ENCODE assay signal across 11 cellular contexts in the genomic region with DNA sequence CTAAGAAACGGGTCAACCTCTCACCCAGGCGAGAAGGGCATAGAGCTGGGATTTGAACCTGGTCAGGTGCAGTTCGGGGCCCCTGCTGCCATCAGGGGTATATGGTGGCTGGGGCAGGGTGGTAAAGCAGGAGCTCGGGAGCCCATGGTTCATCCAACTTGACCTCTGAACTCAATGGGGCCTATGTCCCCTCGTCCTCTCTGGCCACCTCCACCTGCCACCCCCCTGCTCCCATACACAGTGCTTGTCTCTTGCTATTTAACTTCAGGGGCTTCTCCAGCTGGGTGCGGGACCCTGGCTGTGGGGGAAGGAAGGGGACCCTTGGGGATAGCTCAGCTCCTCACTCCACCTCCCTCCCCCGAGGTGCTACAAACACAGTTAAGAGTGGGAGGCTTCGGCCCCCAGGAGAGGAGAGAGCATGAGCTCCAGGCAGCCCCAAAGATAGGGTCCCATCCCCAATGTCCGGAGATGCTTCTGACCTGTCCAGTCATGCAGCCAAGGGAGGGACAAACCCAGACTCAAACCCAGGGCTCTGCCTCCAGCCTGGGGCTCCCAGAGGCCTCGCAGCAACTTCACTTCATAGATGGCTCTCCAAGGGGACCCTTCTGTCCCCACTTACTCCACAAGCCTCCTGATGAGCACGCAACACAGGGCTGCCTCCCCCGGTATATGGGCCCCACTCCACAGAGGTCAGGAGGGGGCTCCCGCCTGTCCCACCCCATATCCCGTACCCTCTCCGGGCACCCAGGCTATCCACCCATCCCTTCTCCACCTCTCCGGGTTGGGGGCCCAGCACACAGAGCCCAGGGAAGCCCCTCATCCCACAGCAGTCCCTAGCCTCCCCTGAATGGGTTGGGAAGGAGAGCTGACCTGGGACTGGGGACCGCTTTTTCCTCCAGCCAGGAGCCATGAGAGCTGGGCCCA. TPM values are rescaled to one million over a fixed set of nuclear protein-coding genes. Genes with fewer than 3 reads are reported as not detected.
A peak's percentile ranks its signal among the peaks of the same experiment; 100 is the strongest.
DNase-seq lines count a peak whose midpoint lies in the region; ATAC-seq and TF ChIP-seq lines count a peak whose summit lies in the region.
"Had no signal": no experiment of that assay in that cellular context is flagged by ENCODE, and none has a peak within 500 bp of the region (broad histone marks: within the 10 kb centered on the region; RNA-seq: fewer than 3 reads in every experiment).

No MANE protein-coding gene starts in this region.

- H3K4me3 ChIP-seq in esophagus squamous epithelium, result peak overlapping the region; percentile 12 to 39 (median 30)
- H3K4me3 ChIP-seq in upper lobe of right lung, result peak overlapping the region; percentile 34
- H3K4me3 ChIP-seq in coronary artery, result no peak overlapping the region
- no peak overlapping the region for H3K4me3 ChIP-seq in tibial artery

- H3K27ac ChIP-seq in esophagus squamous epithelium (peak overlapping the region in 3 of 4 donors; percentile 43 to 59 (median 49)), upper lobe of right lung (peak overlapping the region; percentile 47), coronary artery (no peak overlapping the region), tibial artery (no peak overlapping the region)
- H3K27ac ChIP-seq: neutrophil had no signal

- ATAC-seq in HG03439 (IDR thresholded peaks at IDR 0.05; ENCODE audit: unreplicated experiment) (peak; percentile 13), upper lobe of right lung (no peak)

- no peak for TF ChIP-seq CTCF in esophagus squamous epithelium (IDR thresholded peaks at IDR 0.05)
- no peak for TF ChIP-seq CTCF in upper lobe of right lung (IDR thresholded peaks at IDR 0.05)
- TF ChIP-seq CTCF in coronary artery (IDR thresholded peaks at IDR 0.05), result no peak
- TF ChIP-seq CTCF in tibial artery (IDR thresholded peaks at IDR 0.05), result no peak

- TF ChIP-seq POLR2A in esophagus squamous epithelium (IDR thresholded peaks at IDR 0.05), result no peak

- peaks cover 0 to 32% (median 6%) of the 10 kb centered on the region in 3 donors for H3K4me1 ChIP-seq in esophagus squamous epithelium
- H3K4me1 ChIP-seq in upper lobe of right lung, result no peaks in the 10 kb centered on the region
- H3K4me1 ChIP-seq in tibial artery, result no peaks in the 10 kb centered on the region

- WGBS in esophagus squamous epithelium, 2 donors, result 65 to 93% methylated on average over 3 to 5 of the region's 17 CpGs

- peak; percentile 40 for DNase-seq in activated T-cell treated with anti-CD3 and anti-CD28 coated beads, Interleukin-2, amount 50 U/mL, for 1 hour
- DNase-seq in activated T-cell treated with anti-CD3 and anti-CD28 coated beads for 4 hours, result no peak
- no peak for DNase-seq in esophagus squamous epithelium (lab: John Stamatoyannopoulos, UW)
- no peak for DNase-seq in upper lobe of right lung
- no peak for DNase-seq in coronary artery (ENCODE audit: low spot score)
- no peak for DNase-seq in tibial artery
- DNase-seq in GM19238 (ENCODE audit: insufficient read length, low spot score), result no peak
- DNase-seq: heart right ventricle had no signal

- H3K36me3 ChIP-seq in esophagus squamous epithelium (no peaks in the 10 kb centered on the region), upper lobe of right lung (no peaks in the 10 kb centered on the region), tibial artery (no peaks in the 10 kb centered on the region)
- H3K36me3 ChIP-seq: heart right ventricle, neutrophil had no signal

- H3K27me3 ChIP-seq in esophagus squamous epithelium (peaks cover 0 to 24% (median 0%) of the 10 kb centered on the region in 4 donors), upper lobe of right lung (peaks cover 8% of the 10 kb centered on the region), tibial artery (peaks cover 0 to 49% of the 10 kb centered on the region in 2 donors)
- H3K27me3 ChIP-seq: neutrophil had no signal

- no peaks in the 10 kb centered on the region for H3K9me3 ChIP-seq in esophagus squamous epithelium
- no peaks in the 10 kb centered on the region for H3K9me3 ChIP-seq in upper lobe of right lung
- H3K9me3 ChIP-seq in tibial artery, result no peaks in the 10 kb centered on the region
- H3K9me3 ChIP-seq: neutrophil had no signal

- intact Hi-C loops in esophagus squamous epithelium (cut with DNase I), result no loop called here
- intact Hi-C loops in upper lobe of right lung (cut with DNase I), result no loop called here
- intact Hi-C loops in tibial artery (cut with DNase I; ENCODE audit: low total_unique reads), result no loop called here

RNA-seq across cellular contexts. Expression of gene IL2RB, which starts 0.7 kb away (rescaled TPM):
- 1 to 10 TPM; 1.6 to 6.5 (median 2.3) TPM for total RNA-seq in esophagus squamous epithelium
- total RNA-seq in upper lobe of right lung, result 10.6 TPM

RNA-seq across cellular contexts. Expression of gene C1QTNF6, which starts 39.0 kb away (rescaled TPM):
- total RNA-seq in esophagus squamous epithelium (1 to 10 TPM; 1.1 to 1.7 (median 1.4) TPM), upper lobe of right lung (6.1 TPM)

RNA-seq across cellular contexts. Expression of gene TMPRSS6, which starts 39.5 kb away (rescaled TPM):
- total RNA-seq in esophagus squamous epithelium (under 1 TPM in 2 of 4 donors, not detected in 2; under 0.01 to 0.09 TPM), upper lobe of right lung (2.1 TPM)
- total RNA-seq: heart right ventricle, M059J had no signal

Comparison
In these comparisons a context has a peak if more than half of its experiments do, and no peak if none do; other contexts are left out.
1. H3K27ac ChIP-seq: peak in esophagus squamous epithelium (3 of 4) and upper lobe of right lung (single experiment); none in coronary artery (0 of 2) and tibial artery (0 of 2).
2. H3K4me3 ChIP-seq: peak in esophagus squamous epithelium (4 of 4) and upper lobe of right lung (single experiment); none in coronary artery (single experiment) and tibial artery (0 of 2).